In genomic region chr10:86345296-86346168, GRCh38 we compare ENCODE assay signal across 1 cellular context.
TF ChIP-seq lines count a peak whose summit lies in the region.

No MANE protein-coding gene starts in this region.

TF ChIP-seq in SK-N-SH, 30 proteins besides CTCF, POLR2A, EP300 and RAD21:
- TF ChIP-seq, protein P1, sequence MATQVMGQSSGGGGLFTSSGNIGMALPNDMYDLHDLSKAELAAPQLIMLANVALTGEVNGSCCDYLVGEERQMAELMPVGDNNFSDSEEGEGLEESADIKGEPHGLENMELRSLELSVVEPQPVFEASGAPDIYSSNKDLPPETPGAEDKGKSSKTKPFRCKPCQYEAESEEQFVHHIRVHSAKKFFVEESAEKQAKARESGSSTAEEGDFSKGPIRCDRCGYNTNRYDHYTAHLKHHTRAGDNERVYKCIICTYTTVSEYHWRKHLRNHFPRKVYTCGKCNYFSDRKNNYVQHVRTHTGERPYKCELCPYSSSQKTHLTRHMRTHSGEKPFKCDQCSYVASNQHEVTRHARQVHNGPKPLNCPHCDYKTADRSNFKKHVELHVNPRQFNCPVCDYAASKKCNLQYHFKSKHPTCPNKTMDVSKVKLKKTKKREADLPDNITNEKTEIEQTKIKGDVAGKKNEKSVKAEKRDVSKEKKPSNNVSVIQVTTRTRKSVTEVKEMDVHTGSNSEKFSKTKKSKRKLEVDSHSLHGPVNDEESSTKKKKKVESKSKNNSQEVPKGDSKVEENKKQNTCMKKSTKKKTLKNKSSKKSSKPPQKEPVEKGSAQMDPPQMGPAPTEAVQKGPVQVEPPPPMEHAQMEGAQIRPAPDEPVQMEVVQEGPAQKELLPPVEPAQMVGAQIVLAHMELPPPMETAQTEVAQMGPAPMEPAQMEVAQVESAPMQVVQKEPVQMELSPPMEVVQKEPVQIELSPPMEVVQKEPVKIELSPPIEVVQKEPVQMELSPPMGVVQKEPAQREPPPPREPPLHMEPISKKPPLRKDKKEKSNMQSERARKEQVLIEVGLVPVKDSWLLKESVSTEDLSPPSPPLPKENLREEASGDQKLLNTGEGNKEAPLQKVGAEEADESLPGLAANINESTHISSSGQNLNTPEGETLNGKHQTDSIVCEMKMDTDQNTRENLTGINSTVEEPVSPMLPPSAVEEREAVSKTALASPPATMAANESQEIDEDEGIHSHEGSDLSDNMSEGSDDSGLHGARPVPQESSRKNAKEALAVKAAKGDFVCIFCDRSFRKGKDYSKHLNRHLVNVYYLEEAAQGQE (IDR thresholded peaks at IDR 0.05; ENCODE audit: low read depth, low read length): 0 out of 2 replicates have a peak, but pooled peaks have one; percentile 46
- TF ChIP-seq, protein P2, sequence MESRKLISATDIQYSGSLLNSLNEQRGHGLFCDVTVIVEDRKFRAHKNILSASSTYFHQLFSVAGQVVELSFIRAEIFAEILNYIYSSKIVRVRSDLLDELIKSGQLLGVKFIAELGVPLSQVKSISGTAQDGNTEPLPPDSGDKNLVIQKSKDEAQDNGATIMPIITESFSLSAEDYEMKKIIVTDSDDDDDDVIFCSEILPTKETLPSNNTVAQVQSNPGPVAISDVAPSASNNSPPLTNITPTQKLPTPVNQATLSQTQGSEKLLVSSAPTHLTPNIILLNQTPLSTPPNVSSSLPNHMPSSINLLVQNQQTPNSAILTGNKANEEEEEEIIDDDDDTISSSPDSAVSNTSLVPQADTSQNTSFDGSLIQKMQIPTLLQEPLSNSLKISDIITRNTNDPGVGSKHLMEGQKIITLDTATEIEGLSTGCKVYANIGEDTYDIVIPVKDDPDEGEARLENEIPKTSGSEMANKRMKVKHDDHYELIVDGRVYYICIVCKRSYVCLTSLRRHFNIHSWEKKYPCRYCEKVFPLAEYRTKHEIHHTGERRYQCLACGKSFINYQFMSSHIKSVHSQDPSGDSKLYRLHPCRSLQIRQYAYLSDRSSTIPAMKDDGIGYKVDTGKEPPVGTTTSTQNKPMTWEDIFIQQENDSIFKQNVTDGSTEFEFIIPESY (IDR thresholded peaks at IDR 0.05; ENCODE audit: borderline replicate concordance, low read depth): no peak
